ENCODE assay signal across 8 cellular contexts in the genomic region with DNA sequence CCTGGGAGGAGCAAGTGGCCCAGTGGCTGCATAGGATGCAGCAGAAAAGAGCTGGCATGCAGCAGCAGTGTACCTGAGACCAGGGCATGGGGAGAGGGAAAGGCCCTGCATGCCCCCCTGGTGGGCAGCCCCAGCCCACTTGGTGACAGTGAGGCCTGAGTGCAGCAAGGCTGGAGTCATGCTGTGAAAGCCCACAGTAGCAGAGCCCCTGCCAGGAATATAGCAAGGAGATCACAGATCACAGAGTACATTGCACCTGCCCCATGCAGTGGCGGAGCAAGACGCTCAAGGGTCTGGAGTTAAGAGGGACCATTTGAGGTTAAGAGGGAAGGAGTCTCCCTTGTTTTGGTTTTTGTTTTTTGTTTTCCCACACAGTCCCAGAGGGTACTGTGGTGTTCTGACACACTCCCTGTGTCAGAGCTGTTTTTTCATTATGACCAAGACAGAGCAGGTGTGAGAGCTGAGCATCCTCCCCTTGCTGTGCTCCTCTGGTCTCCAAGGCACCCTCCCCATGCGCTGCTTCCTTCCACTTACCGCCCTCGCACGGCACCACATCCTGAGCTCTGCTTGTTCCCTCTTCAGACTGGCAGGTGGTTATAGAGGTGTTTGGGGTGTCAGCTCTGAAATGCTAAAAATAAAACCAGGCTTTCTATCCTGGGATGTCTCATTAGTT.
DNase-seq lines count a peak whose midpoint lies in the region; ATAC-seq lines count a peak whose summit lies in the region.

No MANE protein-coding gene starts in this region.

- ATAC-seq in HG03135 (IDR thresholded peaks at IDR 0.05; ENCODE audit: unreplicated experiment): peak; percentile 96

- DNase-seq in NCI-H2081 (lab: John Stamatoyannopoulos, UW) (peak; percentile 24 to 48), NCI-H2081 treated with DMSO at 0.1 percent for 48 hours (lab: John Stamatoyannopoulos, UW) (no peak), T1000 (lab: John Stamatoyannopoulos, UW) (no peak), DMS114 treated with DMSO at 0.1 percent for 48 hours (lab: John Stamatoyannopoulos, UW; ENCODE audit: unreplicated experiment) (no peak)
- DNase-seq in activated CD4-positive, CD25-positive, alpha-beta regulatory T cell treated with anti-CD3 and anti-CD28 coated beads, Interleukin-2, amount 50 U/mL, for 16 hours (ENCODE audit: low read depth, low spot score): peak; percentile 58
- peak; percentile 52 for DNase-seq in effector CD4-positive, alpha-beta T cell
- peak; percentile 37 for DNase-seq in stimulated activated CD8-positive, alpha-beta memory T cell treated with anti-CD3 and anti-CD28 coated beads, Interleukin-15, amount 100 ng/mL, for 1 hour (ENCODE audit: low read depth)

Comparison
In these comparisons a context has a peak if more than half of its experiments do, and no peak if none do; other contexts are left out.
1. DNase-seq: peak in NCI-H2081 (2 of 2), activated CD4-positive, CD25-positive, alpha-beta regulatory T cell treated with anti-CD3 and anti-CD28 coated beads, Interleukin-2, amount 50 U/mL, for 16 hours (single experiment), effector CD4-positive, alpha-beta T cell (single experiment) and stimulated activated CD8-positive, alpha-beta memory T cell treated with anti-CD3 and anti-CD28 coated beads, Interleukin-15, amount 100 ng/mL, for 1 hour (single experiment); none in NCI-H2081 treated with DMSO at 0.1 percent for 48 hours (single experiment), T1000 (single experiment) and DMS114 treated with DMSO at 0.1 percent for 48 hours (single experiment).